In genomic region chr6:102215425-102215824, GRCh38 we compare ENCODE assay signal across 24 cellular contexts.
"Had no signal": no experiment of that assay in that cellular context is flagged by ENCODE, and none has a peak within 500 bp of the region (broad histone marks: within the 10 kb centered on the region; RNA-seq: fewer than 3 reads in every experiment).

No MANE protein-coding gene starts in this region.

- ATAC-seq: gastroesophageal sphincter, left cardiac atrium, left ventricle myocardium superior, mucosa of descending colon, sciatic nerve, upper lobe of right lung had no signal

- H3K4me3 ChIP-seq: coronary artery, dorsolateral prefrontal cortex, gastroesophageal sphincter, hepatocyte, mucosa of descending colon, smooth muscle cell, suprapubic skin, tibial artery, upper lobe of right lung had no signal

- H3K27ac ChIP-seq: coronary artery, dorsolateral prefrontal cortex, gastroesophageal sphincter, hepatocyte, neutrophil, suprapubic skin, tibial artery, upper lobe of right lung had no signal

- DNase-seq: activated CD4-positive, alpha-beta T cell treated with anti-CD3 and anti-CD28 coated beads for 4 hours; activated CD4-positive, alpha-beta T cell treated with anti-CD3 and anti-CD28 coated beads, Interleukin-2, amount 50 U/mL, for 4 hours; activated effector memory CD4-positive, alpha-beta T cell treated with anti-CD3 and anti-CD28 coated beads, Interleukin-2, amount 50 U/mL, for 16 hours; activated T-cell treated with anti-CD3 and anti-CD28 coated beads for 4 hours; anterior cingulate cortex; effector memory CD4-positive, alpha-beta T cell; left cardiac atrium; left ventricle myocardium superior; mucosa of descending colon; naive B cell; nephron progenitor cell; retina; stimulated activated CD4-positive, alpha-beta T cell treated with anti-CD3 and anti-CD28 coated beads, Interleukin-15, amount 100 ng/mL, for 24 hours; stimulated activated naive CD4-positive, alpha-beta T cell; tibial artery; upper lobe of right lung had no signal

- H3K9me3 ChIP-seq: gastroesophageal sphincter, mucosa of descending colon, neutrophil, suprapubic skin, tibial artery, upper lobe of right lung had no signal

- H3K27me3 ChIP-seq: dorsolateral prefrontal cortex, gastroesophageal sphincter, hepatocyte, neutrophil, suprapubic skin, tibial artery, upper lobe of right lung had no signal

- H3K36me3 ChIP-seq: gastroesophageal sphincter, neutrophil, suprapubic skin, tibial artery, upper lobe of right lung had no signal

- H3K4me1 ChIP-seq: gastroesophageal sphincter, suprapubic skin, tibial artery, upper lobe of right lung had no signal
